8 cellular contexts compared by ENCODE assay signal in genomic region chr19:17405250-17406038, GRCh38. TPM values are rescaled to one million over a fixed set of nuclear protein-coding genes. Genes with fewer than 3 reads are reported as not detected.
A peak's percentile ranks its signal among the peaks of the same experiment; 100 is the strongest.
DNase-seq lines count a peak whose midpoint lies in the region; ATAC-seq lines count a peak whose summit lies in the region.

A gene with protein sequence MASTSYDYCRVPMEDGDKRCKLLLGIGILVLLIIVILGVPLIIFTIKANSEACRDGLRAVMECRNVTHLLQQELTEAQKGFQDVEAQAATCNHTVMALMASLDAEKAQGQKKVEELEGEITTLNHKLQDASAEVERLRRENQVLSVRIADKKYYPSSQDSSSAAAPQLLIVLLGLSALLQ (minus strand): TSS chr19:17405630. CDS start chr19:17405575, 55 bp downstream.

- intact Hi-C loops in sciatic nerve (cut with DNase I) = no loop called here

- peaks cover 9% of the 10 kb centered on the region for H3K4me1 ChIP-seq in adipocyte (ENCODE audit: control insufficient read depth, insufficient read depth, low read length)

- H3K9ac ChIP-seq in adipocyte (ENCODE audit: low read length) = peak within 1 kb of the TSS; percentile 11

- H3K9me3 ChIP-seq in adipocyte (ENCODE audit: control insufficient read depth, low read length) = no peaks in the 10 kb centered on the region

- H3K4me3 ChIP-seq in adipocyte (ENCODE audit: low read length) = peak within 1 kb of the TSS; percentile 71

- H3K27me3 ChIP-seq in adipocyte (replicated peaks; ENCODE audit: control insufficient read depth, insufficient read depth, low read length) = no peaks in the 10 kb centered on the region

- DNase-seq in A172 (ENCODE audit: low spot score) = peak; percentile 64
- peak; percentile 94 for DNase-seq in RPMI7951 (ENCODE audit: low read depth)
- no peak for DNase-seq in adipocyte (ENCODE audit: low read depth)
- peak; percentile 86 for DNase-seq in hepatic stellate cell (ENCODE audit: low spot score)
- no peak for DNase-seq in sciatic nerve (ENCODE audit: low spot score)
- no peak for DNase-seq in amniotic stem cell (lab: John Stamatoyannopoulos, UW)

- ATAC-seq in GM18870 (IDR thresholded peaks at IDR 0.05; ENCODE audit: unreplicated experiment) (peak; percentile 72), HG03066 (IDR thresholded peaks at IDR 0.05; ENCODE audit: low read depth, unreplicated experiment) (peak; percentile 80), sciatic nerve (peak; percentile 96)

- H3K36me3 ChIP-seq in adipocyte (ENCODE audit: control insufficient read depth, insufficient read depth, low read length, severe bottlenecking) = no peaks in the 10 kb centered on the region

RNA-seq across cellular contexts. Expression of the gene that starts here (rescaled TPM):
- 0.29 and 1.7 TPM in 2 replicates for total RNA-seq in A172 (2014; rRNA removed; shearing (Covaris generic))
- 46.1 and 65.6 TPM in 2 replicates for total RNA-seq in RPMI7951 (2014; rRNA removed; shearing (Covaris generic))
- 80.0 TPM for total RNA-seq in sciatic nerve

Comparison
In these comparisons a context has a peak if more than half of its experiments do, and no peak if none do; other contexts are left out.
1. RNA of the gene that starts here (total RNA-seq): 80.0 TPM in sciatic nerve (single experiment) and 46.1 to 65.6 TPM in RPMI7951; 0.29 to 1.7 TPM in A172; every median in the first group is over 10 times any median in the second.
2. DNase-seq: peak in A172 (single experiment), RPMI7951 (single experiment) and hepatic stellate cell (single experiment); none in adipocyte (single experiment), sciatic nerve (single experiment) and amniotic stem cell (single experiment).
3. Peak in every context shown above with its lines, with median percentiles within 50 percentile points of each other: ATAC-seq.